ENCODE assay signal across 28 cellular contexts in the genomic region with DNA sequence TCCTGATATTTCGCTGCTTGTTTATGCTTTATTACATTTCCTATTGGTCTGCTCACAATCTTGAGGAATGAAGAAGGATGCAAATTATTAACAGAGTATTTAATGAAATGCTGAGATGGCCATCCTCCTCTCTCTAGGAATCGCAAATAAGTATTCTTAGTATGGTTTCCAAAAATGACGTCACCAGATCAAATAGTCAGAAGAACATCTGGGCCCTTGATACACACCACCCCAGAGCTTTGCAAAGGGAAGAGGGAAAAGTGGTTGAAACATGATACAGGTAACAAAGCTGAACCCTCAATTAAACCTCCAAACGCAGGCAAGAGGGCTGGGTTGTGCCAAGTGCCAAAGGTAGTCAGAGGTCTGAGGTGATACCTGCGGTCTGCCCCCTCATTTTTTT.
DNase-seq lines count a peak whose midpoint lies in the region; ATAC-seq and TF ChIP-seq lines count a peak whose summit lies in the region.
"Had no signal": no experiment of that assay in that cellular context is flagged by ENCODE, and none has a peak within 500 bp of the region (broad histone marks: within the 10 kb centered on the region; RNA-seq: fewer than 3 reads in every experiment).

No MANE protein-coding gene starts in this region.

- no peaks in the 10 kb centered on the region for H3K27me3 Mint-ChIP-seq in activated naive CD4-positive, alpha-beta T cell treated with anti-CD3 and anti-CD28 coated beads, Interleukin-2, amount 50 U/mL, for 24 hours
- peaks cover 0 to 2% (median 0%) of the 10 kb centered on the region in 5 donors for H3K27me3 Mint-ChIP-seq in naive thymus-derived CD4-positive, alpha-beta T cell
- H3K27me3 Mint-ChIP-seq in CD4-positive, alpha-beta T cell, result no peaks in the 10 kb centered on the region
- H3K27me3 Mint-ChIP-seq: activated CD4-positive, alpha-beta T cell treated with anti-CD3 and anti-CD28 coated beads, Interleukin-2, amount 10 ng/mL, durations not matched to agents 24 days and 14 days; activated naive CD8-positive, alpha-beta T cell treated with anti-CD3 and anti-CD28 coated beads, Interleukin-2, amount 50 U/mL, for 24 hours; memory B cell; stimulated activated naive CD8-positive, alpha-beta T cell treated with anti-CD3 and anti-CD28 coated beads, Interleukin-15, Interleukin-2, amounts not matched to agents 100 ng/mL and 50 ng/mL, for 24 hours had no signal

- H3K27ac ChIP-seq in naive thymus-derived CD4-positive, alpha-beta T cell (ENCODE audit: low read depth, low read length), result no peak overlapping the region
- no peak overlapping the region for H3K27ac ChIP-seq in CD4-positive, alpha-beta T cell (ENCODE audit: low read depth, low read length)
- H3K27ac ChIP-seq: heart left ventricle, sigmoid colon, thyroid gland, WERI-Rb-1 had no signal

- peaks cover 60% of the 10 kb centered on the region for H3K4me1 Mint-ChIP-seq in activated naive CD4-positive, alpha-beta T cell treated with anti-CD3 and anti-CD28 coated beads, Interleukin-2, amount 50 U/mL, for 24 hours
- peaks cover 10 to 78% (median 54%) of the 10 kb centered on the region in 7 donors for H3K4me1 Mint-ChIP-seq in naive thymus-derived CD4-positive, alpha-beta T cell
- peaks cover 48% of the 10 kb centered on the region for H3K4me1 Mint-ChIP-seq in CD4-positive, alpha-beta T cell (ENCODE audit: low read depth)
- H3K4me1 Mint-ChIP-seq: brain, memory B cell had no signal

- no peaks in the 10 kb centered on the region for H3K4me1 ChIP-seq in naive thymus-derived CD4-positive, alpha-beta T cell (ENCODE audit: control insufficient read depth in 2 of 2, insufficient read depth in 2 of 2, low read length in 2 of 2)
- H3K4me1 ChIP-seq: heart left ventricle, sigmoid colon, thyroid gland had no signal

- H3K27ac Mint-ChIP-seq in activated naive CD4-positive, alpha-beta T cell treated with anti-CD3 and anti-CD28 coated beads, Interleukin-2, amount 50 U/mL, for 24 hours, result peak overlapping the region; percentile 70
- peak overlapping the region in 6 of 9 donors; percentile 2 to 73 (median 44) for H3K27ac Mint-ChIP-seq in naive thymus-derived CD4-positive, alpha-beta T cell
- H3K27ac Mint-ChIP-seq in CD4-positive, alpha-beta T cell, result no peak overlapping the region
- H3K27ac Mint-ChIP-seq: activated CD4-positive, alpha-beta T cell treated with anti-CD3 and anti-CD28 coated beads, Interleukin-2, amount 10 ng/mL, durations not matched to agents 24 days and 14 days; activated naive CD8-positive, alpha-beta T cell treated with anti-CD3 and anti-CD28 coated beads, Interleukin-2, amount 50 U/mL, for 24 hours; activated T-helper 2 cell treated with anti-CD3 and anti-CD28 coated beads, Interferon-gamma antibody, Interleukin-2, Interleukin-4, amounts not matched to agents 10 μg/mL and 5 μg/mL and 100 μg/mL, durations not matched to agents 14 hours and 24 hours and 36 hours; brain; memory B cell; progenitor cell of endocrine pancreas; stimulated activated naive CD8-positive, alpha-beta T cell treated with anti-CD3 and anti-CD28 coated beads, Interleukin-15, Interleukin-2, amounts not matched to agents 100 ng/mL and 50 ng/mL, for 24 hours had no signal

- peaks cover 4% of the 10 kb centered on the region for H3K9me3 Mint-ChIP-seq in activated naive CD4-positive, alpha-beta T cell treated with anti-CD3 and anti-CD28 coated beads, Interleukin-2, amount 50 U/mL, for 24 hours
- peaks cover 6 to 49% (median 11%) of the 10 kb centered on the region in 11 donors for H3K9me3 Mint-ChIP-seq in naive thymus-derived CD4-positive, alpha-beta T cell
- H3K9me3 Mint-ChIP-seq in CD4-positive, alpha-beta T cell, result peaks cover 2% of the 10 kb centered on the region
- H3K9me3 Mint-ChIP-seq: activated CD4-positive, alpha-beta T cell treated with anti-CD3 and anti-CD28 coated beads, Interleukin-2, amount 10 ng/mL, durations not matched to agents 24 days and 14 days had no signal

- H3K4me3 ChIP-seq in naive thymus-derived CD4-positive, alpha-beta T cell (ENCODE audit: low read length), result no peak overlapping the region
- H3K4me3 ChIP-seq: heart left ventricle, sigmoid colon, thyroid gland had no signal

- no peak for ATAC-seq in naive thymus-derived CD4-positive, alpha-beta T cell
- no peak for ATAC-seq in CD4-positive, alpha-beta T cell (ENCODE audit: poor library complexity)
- ATAC-seq in left colon, result no peak
- ATAC-seq: activated naive CD8-positive, alpha-beta T cell treated with anti-CD3 and anti-CD28 coated beads, Interleukin-2, amount 50 U/mL, for 24 hours; HCT116; heart left ventricle; PC-3; Right ventricle myocardium inferior had no signal

- DNase-seq in activated naive CD4-positive, alpha-beta T cell treated with Interleukin-2 at 50 U/mL for 16 hours, result no peak
- DNase-seq in NCI-H1417 treated with DMSO at 0.1 percent for 48 hours (lab: John Stamatoyannopoulos, UW), result peak; percentile 28
- peak; percentile 50 for DNase-seq in NCI-H345 treated with DMSO at 0.1 percent for 48 hours (lab: John Stamatoyannopoulos, UW; ENCODE audit: unreplicated experiment)
- DNase-seq in naive thymus-derived CD4-positive, alpha-beta T cell, result no peak
- DNase-seq in CD1c-positive myeloid dendritic cell (ENCODE audit: extremely low spot score), result no peak
- no peak for DNase-seq in CD4-positive, alpha-beta T cell
- DNase-seq in left colon, result no peak
- DNase-seq: ACHN; activated CD4-positive, alpha-beta T cell treated with anti-CD3 and anti-CD28 coated beads, Interleukin-2, amount 10 ng/mL, durations not matched to agents 24 days and 14 days; activated naive CD8-positive, alpha-beta T cell treated with anti-CD3 and anti-CD28 coated beads, Interleukin-2, amount 50 U/mL, for 24 hours; effector CD4-positive, alpha-beta T cell; erythroblast; heart left ventricle; NCI-H2081; NCI-H82; PC-3; sigmoid colon; stimulated activated CD4-positive, alpha-beta T cell treated with anti-CD3 and anti-CD28 coated beads, Interleukin-15, amount 100 ng/mL, for 24 hours; thyroid gland; WERI-Rb-1 had no signal

- no peaks in the 10 kb centered on the region for H3K36me3 ChIP-seq in naive thymus-derived CD4-positive, alpha-beta T cell (ENCODE audit: control insufficient read depth in 2 of 3, insufficient read depth in 3 of 3, low read length in 3 of 3)
- H3K36me3 ChIP-seq: heart left ventricle, sigmoid colon, thyroid gland, WERI-Rb-1 had no signal

- no peak overlapping the region for H3K4me3 Mint-ChIP-seq in activated naive CD4-positive, alpha-beta T cell treated with anti-CD3 and anti-CD28 coated beads, Interleukin-2, amount 50 U/mL, for 24 hours
- H3K4me3 Mint-ChIP-seq in naive thymus-derived CD4-positive, alpha-beta T cell, result peak overlapping the region in 1 of 10 donors; percentile 2
- H3K4me3 Mint-ChIP-seq in CD4-positive, alpha-beta T cell, result no peak overlapping the region
- H3K4me3 Mint-ChIP-seq: activated CD4-positive, alpha-beta T cell treated with anti-CD3 and anti-CD28 coated beads, Interleukin-2, amount 10 ng/mL, durations not matched to agents 24 days and 14 days; activated naive CD8-positive, alpha-beta T cell treated with anti-CD3 and anti-CD28 coated beads, Interleukin-2, amount 50 U/mL, for 24 hours; brain; memory B cell; stimulated activated naive CD8-positive, alpha-beta T cell treated with anti-CD3 and anti-CD28 coated beads, Interleukin-15, Interleukin-2, amounts not matched to agents 100 ng/mL and 50 ng/mL, for 24 hours had no signal

- H3K36me3 Mint-ChIP-seq in activated naive CD4-positive, alpha-beta T cell treated with anti-CD3 and anti-CD28 coated beads, Interleukin-2, amount 50 U/mL, for 24 hours, result peaks cover 16% of the 10 kb centered on the region
- peaks cover 15 to 63% (median 38%) of the 10 kb centered on the region in 5 donors for H3K36me3 Mint-ChIP-seq in naive thymus-derived CD4-positive, alpha-beta T cell
- peaks cover 51% of the 10 kb centered on the region for H3K36me3 Mint-ChIP-seq in CD4-positive, alpha-beta T cell (ENCODE audit: low read depth)
- H3K36me3 Mint-ChIP-seq: brain, memory B cell had no signal

- POLR2A ChIA-PET in naive thymus-derived CD4-positive, alpha-beta T cell (lab: Charles Lee), result interaction anchor here (0.6 to 2.1 kb wide), 4 partner anchors 9 to 103 kb away, joined by 3 to 12 read pairs (median 3); no protein-coding TSS in a partner anchor
- POLR2A ChIA-PET in CD4-positive, alpha-beta T cell (lab: Charles Lee), result interaction anchor here (0.7 to 1.6 kb wide), 2 partner anchors 14 to 102 kb away, joined by 3 to 5 read pairs; no protein-coding TSS in a partner anchor

- intact Hi-C loops in naive thymus-derived CD4-positive, alpha-beta T cell (cut with micrococcal nuclease), result no loop called here
- intact Hi-C loops in CD4-positive, alpha-beta T cell (cut with DNase I, micrococcal nuclease), result no loop called here
- intact Hi-C loops in left colon (cut with DNase I, micrococcal nuclease), result no loop called here

- no peaks in the 10 kb centered on the region for H3K9me3 ChIP-seq in naive thymus-derived CD4-positive, alpha-beta T cell (ENCODE audit: control insufficient read depth in 2 of 3, low read length in 3 of 3)
- no peaks in the 10 kb centered on the region for H3K9me3 ChIP-seq in CD4-positive, alpha-beta T cell (ENCODE audit: control insufficient read depth, low read length)
- H3K9me3 ChIP-seq: sigmoid colon, thyroid gland had no signal

- TF ChIP-seq CTCF in CD4-positive, alpha-beta T cell (IDR thresholded peaks at IDR 0.05), result no peak

- CTCF ChIA-PET in naive thymus-derived CD4-positive, alpha-beta T cell (lab: Charles Lee), result no interaction called here
- CTCF ChIA-PET in CD4-positive, alpha-beta T cell (lab: Charles Lee), result no interaction called here

- H3K27me3 ChIP-seq in naive thymus-derived CD4-positive, alpha-beta T cell (ENCODE audit: control insufficient read depth in 2 of 2, insufficient read depth in 2 of 2, low read length in 2 of 2), result no peaks in the 10 kb centered on the region
- H3K27me3 ChIP-seq in CD4-positive, alpha-beta T cell (ENCODE audit: control insufficient read depth, insufficient read depth, low read length), result no peaks in the 10 kb centered on the region
- H3K27me3 ChIP-seq: sigmoid colon, thyroid gland had no signal

Comparison
In these comparisons a context has a peak if more than half of its experiments do, and no peak if none do; other contexts are left out.
1. DNase-seq: peak in NCI-H1417 treated with DMSO at 0.1 percent for 48 hours (single experiment) and NCI-H345 treated with DMSO at 0.1 percent for 48 hours (single experiment); none in activated naive CD4-positive, alpha-beta T cell treated with Interleukin-2 at 50 U/mL for 16 hours (single experiment), naive thymus-derived CD4-positive, alpha-beta T cell (0 of 9), CD1c-positive myeloid dendritic cell (single experiment), CD4-positive, alpha-beta T cell (0 of 10) and left colon (0 of 2).